ENCODE assay signal across 2 cellular contexts in the genomic region with DNA sequence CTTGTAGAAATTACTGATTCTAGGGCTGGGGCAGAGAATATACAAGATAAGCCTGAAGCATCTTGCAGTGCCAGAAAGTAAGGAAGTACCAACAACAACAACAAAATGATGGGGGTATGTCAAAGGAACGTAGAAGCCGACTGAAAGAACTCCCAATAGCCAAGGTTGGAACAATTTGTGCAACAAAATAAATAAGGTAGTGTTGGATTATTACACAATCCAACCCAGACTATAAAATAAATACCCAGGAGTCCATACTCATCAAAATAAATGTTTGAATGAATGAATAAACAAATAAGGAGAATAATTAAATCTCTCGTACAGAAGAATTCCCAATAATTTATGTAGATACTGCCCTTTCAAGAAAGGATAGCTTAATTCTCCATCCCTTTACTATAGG.
TF ChIP-seq lines count a peak whose summit lies in the region.

No MANE protein-coding gene starts in this region.

TF ChIP-seq in IMR-90, 13 proteins besides CTCF, POLR2A, EP300 and RAD21:
- TF ChIP-seq CHD1 (IDR thresholded peaks at IDR 0.05; ENCODE audit: low read depth, low read length) (no peak), CEBPB (IDR thresholded peaks at IDR 0.05; ENCODE audit: low read depth, low read length) (peak; percentile 32; the same call in 1 of the 2 replicates)
TF ChIP-seq in IMR-90: peak in this region for 1.

TF ChIP-seq in HepG2, 621 proteins besides CTCF, POLR2A, EP300 and RAD21:
- TF ChIP-seq CEBPB (IDR thresholded peaks at IDR 0.05; ENCODE audit: borderline replicate concordance, low read depth, low read length): peak; percentile 21; the same call in 1 of the 2 replicates
- no peak for TF ChIP-seq PTBP1 (IDR thresholded peaks at IDR 0.05; ENCODE audit: low read depth, low read length, poor library complexity, severe bottlenecking)
- TF ChIP-seq MBD4 (IDR thresholded peaks at IDR 0.05; ENCODE audit: borderline replicate concordance, low read length): no peak
